ENCODE assay signal across 23 cellular contexts in genomic region chr2:146978891-146979555, GRCh38.
DNase-seq lines count a peak whose midpoint lies in the region; ATAC-seq lines count a peak whose summit lies in the region.
"Had no signal": no experiment of that assay in that cellular context is flagged by ENCODE, and none has a peak within 500 bp of the region (broad histone marks: within the 10 kb centered on the region; RNA-seq: fewer than 3 reads in every experiment).

No MANE protein-coding gene starts in this region.

- no peak for ATAC-seq in GM21723 (IDR thresholded peaks at IDR 0.05; ENCODE audit: unreplicated experiment)
- ATAC-seq: foreskin keratinocyte, K562, lower lobe of right lung had no signal

- peak overlapping the region; percentile 19 for H3K27ac ChIP-seq in caudate nucleus (ENCODE audit: low read depth, low read length)
- H3K27ac ChIP-seq: BLaER1 treated with 17β-estradiol and CSF1 and Interleukin-3, amounts not matched to agents 10 nM and 100 nM; foreskin keratinocyte; lower lobe of right lung; thyroid gland had no signal

- DNase-seq in A172 (ENCODE audit: low spot score): peak; percentile 6
- DNase-seq in HT1080 (ENCODE audit: low read depth): peak; percentile 57
- peak in 1 of 61 donors; percentile 1 for DNase-seq in caudate nucleus (lab: John Stamatoyannopoulos, UW)
- peak; percentile 48 for DNase-seq in midbrain (lab: John Stamatoyannopoulos, UW)
- no peak for DNase-seq in AG20443 (ENCODE audit: low spot score)
- DNase-seq in MV-4-11 (lab: John Stamatoyannopoulos, UW): no peak
- no peak for DNase-seq in NCI-H446 treated with DMSO at 0.1 percent for 48 hours (lab: John Stamatoyannopoulos, UW)
- DNase-seq: activated CD4-positive, alpha-beta T cell treated with anti-CD3 and anti-CD28 coated beads, Interleukin-2, amount 50 U/mL, for 4 hours; activated CD8-positive, alpha-beta memory T cell treated with anti-CD3 and anti-CD28 coated beads, Interleukin-2, amount 50 U/mL, for 48 hours; activated effector memory CD4-positive, alpha-beta T cell treated with Interleukin-2 at 50 U/mL for 16 hours; activated naive CD8-positive, alpha-beta T cell treated with anti-CD3 and anti-CD28 coated beads, Interleukin-2, amount 10 ng/mL, durations not matched to agents 7 days and 5 days; dermis blood vessel endothelial cell; foreskin keratinocyte; islet precursor cell; lower lobe of right lung; NCI-H1694; NCI-H748 treated with DMSO at 0.1 percent for 48 hours; stimulated activated CD4-positive, alpha-beta T cell treated with anti-CD3 and anti-CD28 coated beads, Interleukin-2, amount 100 ng/mL, for 48 hours; stimulated activated naive CD4-positive, alpha-beta T cell; thyroid gland had no signal

Comparison
In these comparisons a context has a peak if more than half of its experiments do, and no peak if none do; other contexts are left out.
1. DNase-seq: peak in A172 (single experiment), HT1080 (single experiment) and midbrain (single experiment); none in AG20443 (single experiment), MV-4-11 (single experiment) and NCI-H446 treated with DMSO at 0.1 percent for 48 hours (single experiment).